In genomic region chr1:39266792-39267191, GRCh38 we compare ENCODE assay signal across 21 cellular contexts.
A peak's percentile ranks its signal among the peaks of the same experiment; 100 is the strongest.
DNase-seq lines count a peak whose midpoint lies in the region; ATAC-seq and TF ChIP-seq lines count a peak whose summit lies in the region.
"Had no signal": no experiment of that assay in that cellular context is flagged by ENCODE, and none has a peak within 500 bp of the region (broad histone marks: within the 10 kb centered on the region; RNA-seq: fewer than 3 reads in every experiment).

No MANE protein-coding gene starts in this region.

- H3K27ac ChIP-seq in BLaER1 treated with 17β-estradiol and CSF1 and Interleukin-3, amounts not matched to agents 10 nM and 100 nM = peak overlapping the region in 7 of 11 experiments; percentile 22 to 91 (median 85); a peak in 10 of 22 replicates
- no peak overlapping the region for H3K27ac ChIP-seq in H9 (ENCODE audit: insufficient read length, low read depth, low read length)
- peak overlapping the region; percentile 89 for H3K27ac ChIP-seq in neural progenitor cell
- H3K27ac ChIP-seq: testis had no signal

- no peak overlapping the region for H3K14ac ChIP-seq in H9 (ENCODE audit: insufficient read depth, low read length)

- H3K56ac ChIP-seq in H9 (ENCODE audit: insufficient read length, low read depth, low read length) = no peak overlapping the region

- H2AFZ ChIP-seq in H9 (ENCODE audit: low read length) (no peak overlapping the region), neural progenitor cell (replicated peaks) (no peak overlapping the region)

- no peak overlapping the region for H2BK5ac ChIP-seq in H9 (ENCODE audit: insufficient read length, low read length)

- no peak overlapping the region for H4K8ac ChIP-seq in H9 (replicated peaks; ENCODE audit: insufficient read length, low read depth, low read length)

- TF ChIP-seq CTCF in H9 (conservative IDR thresholded peaks at IDR 0.05) (no peak), neural progenitor cell (IDR thresholded peaks at IDR 0.05) (no peak)

- H3F3A ChIP-seq in neural progenitor cell (ENCODE audit: low read depth) = peaks cover 39% of the 10 kb centered on the region

- peak overlapping the region; percentile 60 to 87 (median 65); a peak in 4 of 7 replicates for H3K27ac Mint-ChIP-seq in H9
- peak overlapping the region; percentile 8 for H3K27ac Mint-ChIP-seq in activated T-helper 2 cell treated with anti-CD3 and anti-CD28 coated beads, Interferon-gamma antibody, Interleukin-2, Interleukin-4, amounts not matched to agents 10 μg/mL and 5 μg/mL and 100 μg/mL, durations not matched to agents 14 hours and 24 hours and 36 hours
- no peak overlapping the region for H3K27ac Mint-ChIP-seq in neural progenitor cell
- peak overlapping the region in 2 of 10 donors; percentile 43 to 68 for H3K27ac Mint-ChIP-seq in naive thymus-derived CD8-positive, alpha-beta T cell
- H3K27ac Mint-ChIP-seq: stimulated activated memory B cell treated with anti-CD40 and anti-IgM and Interleukin-4, amounts not matched to agents 10 μg/mL and 1 μg/mL and 100 μg/mL, for 72 hours had no signal

- no peak for DNase-seq in H9
- DNase-seq in activated T-helper 2 cell treated with anti-CD3 and anti-CD28 coated beads, Interferon-gamma antibody, Interleukin-2, Interleukin-4, amounts not matched to agents 10 μg/mL and 5 μg/mL and 100 μg/mL, durations not matched to agents 14 hours and 24 hours and 36 hours (ENCODE audit: low spot score) = no peak
- DNase-seq in neural progenitor cell (ENCODE audit: low spot score) = no peak
- no peak for DNase-seq in naive thymus-derived CD8-positive, alpha-beta T cell
- no peak for DNase-seq in NCI-H146 treated with DMSO at 0.1 percent for 48 hours (lab: John Stamatoyannopoulos, UW; ENCODE audit: unreplicated experiment)
- no peak for DNase-seq in stimulated activated CD4-positive, alpha-beta T cell treated with anti-CD3 and anti-CD28 coated beads, Interleukin-4, amount 100 ng/mL, for 1 hour
- DNase-seq: activated B cell treated with CpG ODN at 0.5 μM for 24 hours; activated CD8-positive, alpha-beta memory T cell treated with anti-CD3 and anti-CD28 coated beads for 24 hours; activated naive CD4-positive, alpha-beta T cell treated with anti-CD3 and anti-CD28 coated beads, Interleukin-2, amount 50 U/mL, for 16 hours; activated T-cell treated with anti-CD3 and anti-CD28 coated beads, Interleukin-2, amount 50 U/mL, for 48 hours; islet precursor cell; lower lobe of right lung; NCI-H187; spleen; stimulated activated CD4-positive, alpha-beta T cell treated with anti-CD3 and anti-CD28 coated beads, Interleukin-2, amount 100 ng/mL, for 48 hours; T-helper 9 cell had no signal

- H3K9me3 Mint-ChIP-seq in H9 (no peaks in the 10 kb centered on the region), neural progenitor cell (no peaks in the 10 kb centered on the region)
- H3K9me3 Mint-ChIP-seq in activated T-helper 2 cell treated with anti-CD3 and anti-CD28 coated beads, Interferon-gamma antibody, Interleukin-2, Interleukin-4, amounts not matched to agents 10 μg/mL and 5 μg/mL and 100 μg/mL, durations not matched to agents 14 hours and 24 hours and 36 hours = no peaks in the 10 kb centered on the region
- H3K9me3 Mint-ChIP-seq in naive thymus-derived CD8-positive, alpha-beta T cell = no peaks in the 10 kb centered on the region
- H3K9me3 Mint-ChIP-seq: activated B cell treated with CpG ODN at 0.5 μM for 24 hours; stimulated activated memory B cell treated with anti-CD40 and anti-IgM and Interleukin-4, amounts not matched to agents 10 μg/mL and 1 μg/mL and 100 μg/mL, for 72 hours had no signal

- no CpG with 5 or more reads among the region's 1 CpG for WGBS in H9 (ENCODE audit: extremely low coverage, insufficient read length, low lambda C conversion rate)

- H3K27me3 ChIP-seq in BLaER1 treated with 17β-estradiol and CSF1 and Interleukin-3, amounts not matched to agents 10 nM and 100 nM = no peaks in the 10 kb centered on the region
- no peaks in the 10 kb centered on the region for H3K27me3 ChIP-seq in H9 (ENCODE audit: insufficient read depth, low read length)
- no peaks in the 10 kb centered on the region for H3K27me3 ChIP-seq in neural progenitor cell
- H3K27me3 ChIP-seq: spleen, testis had no signal

- H2BK15ac ChIP-seq in H9 (ENCODE audit: low read depth, low read length) = no peak overlapping the region

- no peak overlapping the region for H4K5ac ChIP-seq in H9 (ENCODE audit: insufficient read length, low read depth, low read length)

- H4K91ac ChIP-seq in H9 (ENCODE audit: insufficient read length, low read depth, low read length) = no peak overlapping the region

- H3K9ac ChIP-seq in BLaER1 treated with 17β-estradiol and CSF1 and Interleukin-3, amounts not matched to agents 10 nM and 100 nM = peak overlapping the region in 5 of 11 experiments; percentile 66 to 83 (median 78); a peak in 5 of 22 replicates
- H3K9ac ChIP-seq in H9 (ENCODE audit: extremely low read depth, insufficient read length, low read length) = no peak overlapping the region
- H3K9ac ChIP-seq in neural progenitor cell = no peak overlapping the region

- H3K4me2 ChIP-seq in BLaER1 treated with 17β-estradiol and CSF1 and Interleukin-3, amounts not matched to agents 10 nM and 100 nM = peak overlapping the region in 10 of 11 experiments; percentile 75 to 99 (median 96); a peak in 21 of 22 replicates
- H3K4me2 ChIP-seq in H9 (ENCODE audit: insufficient read depth, insufficient read length, low read length) (no peak overlapping the region), neural progenitor cell (peak overlapping the region; percentile 69)

- POLR2A ChIA-PET in naive thymus-derived CD8-positive, alpha-beta T cell (lab: Charles Lee) = no interaction called here

- no peak overlapping the region for H2BK12ac ChIP-seq in H9 (ENCODE audit: insufficient read length, low read depth, low read length)

- no peaks in the 10 kb centered on the region for H3K9me3 ChIP-seq in BLaER1 treated with 17β-estradiol and CSF1 and Interleukin-3, amounts not matched to agents 10 nM and 100 nM (replicated peaks in 1 of 11)
- H3K9me3 ChIP-seq in H9 (ENCODE audit: control insufficient read depth, low read depth, low read length) (no peaks in the 10 kb centered on the region), neural progenitor cell (ENCODE audit: low read depth) (no peaks in the 10 kb centered on the region)
- H3K9me3 ChIP-seq: lower lobe of right lung, spleen, testis had no signal

- no peak overlapping the region for H3K23ac ChIP-seq in H9 (ENCODE audit: insufficient read length, low read depth, low read length)

- peaks cover 6% of the 10 kb centered on the region for H3K79me1 ChIP-seq in H9 (ENCODE audit: insufficient read depth, low read depth, low read length, poor library complexity, severe bottlenecking)

- H4K20me1 ChIP-seq in BLaER1 treated with 17β-estradiol and CSF1 and Interleukin-3, amounts not matched to agents 10 nM and 100 nM = peaks cover 2 to 98% (median 38%) of the 10 kb centered on the region in 11 experiments; a peak in 18 of 22 replicates
- H4K20me1 ChIP-seq in H9 (ENCODE audit: control insufficient read depth, insufficient read depth, insufficient read length) = no peaks in the 10 kb centered on the region
- peaks cover 48% of the 10 kb centered on the region for H4K20me1 ChIP-seq in neural progenitor cell (ENCODE audit: low read depth)

- H3K27me3 Mint-ChIP-seq in H9 (ENCODE audit: low read depth) (no peaks in the 10 kb centered on the region), neural progenitor cell (ENCODE audit: insufficient read depth, low read depth) (peaks cover 9% of the 10 kb centered on the region)
- no peaks in the 10 kb centered on the region for H3K27me3 Mint-ChIP-seq in activated T-helper 2 cell treated with anti-CD3 and anti-CD28 coated beads, Interferon-gamma antibody, Interleukin-2, Interleukin-4, amounts not matched to agents 10 μg/mL and 5 μg/mL and 100 μg/mL, durations not matched to agents 14 hours and 24 hours and 36 hours (ENCODE audit: low read depth)
- H3K27me3 Mint-ChIP-seq in naive thymus-derived CD8-positive, alpha-beta T cell = no peaks in the 10 kb centered on the region
- H3K27me3 Mint-ChIP-seq: activated B cell treated with CpG ODN at 0.5 μM for 24 hours; stimulated activated memory B cell treated with anti-CD40 and anti-IgM and Interleukin-4, amounts not matched to agents 10 μg/mL and 1 μg/mL and 100 μg/mL, for 72 hours had no signal

- H3K18ac ChIP-seq in H9 (ENCODE audit: insufficient read length, low read depth, low read length) = no peak overlapping the region

- H3K36me3 ChIP-seq in BLaER1 treated with 17β-estradiol and CSF1 and Interleukin-3, amounts not matched to agents 10 nM and 100 nM = peaks cover 4 to 45% (median 12%) of the 10 kb centered on the region in 11 experiments; a peak in 16 of 22 replicates
- no peaks in the 10 kb centered on the region for H3K36me3 ChIP-seq in neural progenitor cell
- H3K36me3 ChIP-seq: lower lobe of right lung had no signal

- H3K4me3 Mint-ChIP-seq in H9 (no peak overlapping the region), neural progenitor cell (no peak overlapping the region)
- H3K4me3 Mint-ChIP-seq in activated T-helper 2 cell treated with anti-CD3 and anti-CD28 coated beads, Interferon-gamma antibody, Interleukin-2, Interleukin-4, amounts not matched to agents 10 μg/mL and 5 μg/mL and 100 μg/mL, durations not matched to agents 14 hours and 24 hours and 36 hours (ENCODE audit: low read depth) = no peak overlapping the region
- no peak overlapping the region for H3K4me3 Mint-ChIP-seq in naive thymus-derived CD8-positive, alpha-beta T cell
- H3K4me3 Mint-ChIP-seq: activated B cell treated with CpG ODN at 0.5 μM for 24 hours; CD14-positive monocyte; stimulated activated memory B cell treated with anti-CD40 and anti-IgM and Interleukin-4, amounts not matched to agents 10 μg/mL and 1 μg/mL and 100 μg/mL, for 72 hours had no signal

- no peak overlapping the region for H2BK120ac ChIP-seq in H9 (ENCODE audit: low read depth, low read length, poor library complexity, severe bottlenecking)

- peaks cover 58 to 77% (median 73%) of the 10 kb centered on the region in 10 experiments for H3K4me1 ChIP-seq in BLaER1 treated with 17β-estradiol and CSF1 and Interleukin-3, amounts not matched to agents 10 nM and 100 nM
- peaks cover 7% of the 10 kb centered on the region; the same call in 1 of the 2 replicates for H3K4me1 ChIP-seq in H9 (ENCODE audit: insufficient read depth, low read length)
- peaks cover 63% of the 10 kb centered on the region for H3K4me1 ChIP-seq in neural progenitor cell

- no peak overlapping the region for H2BK20ac ChIP-seq in H9 (ENCODE audit: low read depth, low read length, poor library complexity, severe bottlenecking)

- intact Hi-C loops in activated T-helper 2 cell treated with anti-CD3 and anti-CD28 coated beads, Interferon-gamma antibody, Interleukin-2, Interleukin-4, amounts not matched to agents 10 μg/mL and 5 μg/mL and 100 μg/mL, durations not matched to agents 14 hours and 24 hours and 36 hours (cut with micrococcal nuclease) = no loop called here

- H3K36me3 Mint-ChIP-seq in H9 (ENCODE audit: insufficient read depth in 1 of 3, low read depth in 3 of 3) (no peaks in the 10 kb centered on the region; a peak in 1 of 7 replicates), neural progenitor cell (peaks cover 10% of the 10 kb centered on the region)
- peaks cover 44% of the 10 kb centered on the region for H3K36me3 Mint-ChIP-seq in activated T-helper 2 cell treated with anti-CD3 and anti-CD28 coated beads, Interferon-gamma antibody, Interleukin-2, Interleukin-4, amounts not matched to agents 10 μg/mL and 5 μg/mL and 100 μg/mL, durations not matched to agents 14 hours and 24 hours and 36 hours (ENCODE audit: low read depth)
- peaks cover 0 to 38% (median 2%) of the 10 kb centered on the region in 3 donors for H3K36me3 Mint-ChIP-seq in naive thymus-derived CD8-positive, alpha-beta T cell

- no peak overlapping the region for H3T11ph ChIP-seq in H9 (ENCODE audit: low read length)

- H2AK5ac ChIP-seq in H9 (ENCODE audit: insufficient read length, low read length) = no peak overlapping the region

- H3K4ac ChIP-seq in H9 (ENCODE audit: low read depth, low read length) = no peak overlapping the region

- peaks cover 50 to 59% of the 10 kb centered on the region in 2 experiments for H3K4me1 Mint-ChIP-seq in H9
- H3K4me1 Mint-ChIP-seq in activated T-helper 2 cell treated with anti-CD3 and anti-CD28 coated beads, Interferon-gamma antibody, Interleukin-2, Interleukin-4, amounts not matched to agents 10 μg/mL and 5 μg/mL and 100 μg/mL, durations not matched to agents 14 hours and 24 hours and 36 hours (ENCODE audit: low read depth) = peaks cover 68% of the 10 kb centered on the region
- peaks cover 59% of the 10 kb centered on the region for H3K4me1 Mint-ChIP-seq in neural progenitor cell
- peaks cover 29 to 88% (median 77%) of the 10 kb centered on the region in 4 donors for H3K4me1 Mint-ChIP-seq in naive thymus-derived CD8-positive, alpha-beta T cell

- peaks cover 7% of the 10 kb centered on the region for H3K23me2 ChIP-seq in H9 (ENCODE audit: insufficient read length, low read depth, low read length, poor library complexity, severe bottlenecking)

- peaks cover 14% of the 10 kb centered on the region; the same call in 1 of the 2 replicates for H3K79me2 ChIP-seq in H9 (ENCODE audit: insufficient read depth, low read length)
- peaks cover 96% of the 10 kb centered on the region for H3K79me2 ChIP-seq in neural progenitor cell (ENCODE audit: low read depth)

- H3K4me3 ChIP-seq in BLaER1 treated with 17β-estradiol and CSF1 and Interleukin-3, amounts not matched to agents 10 nM and 100 nM = no peak overlapping the region
- no peak overlapping the region for H3K4me3 ChIP-seq in neural progenitor cell
- H3K4me3 ChIP-seq: lower lobe of right lung, spleen, testis had no signal

- no peak for ATAC-seq in naive thymus-derived CD8-positive, alpha-beta T cell
- no peak for ATAC-seq in HG03520 (IDR thresholded peaks at IDR 0.05; ENCODE audit: unreplicated experiment)
- ATAC-seq: lower lobe of right lung; stimulated activated memory B cell treated with anti-CD40 and anti-IgM and Interleukin-4, amounts not matched to agents 10 μg/mL and 1 μg/mL and 100 μg/mL, for 72 hours had no signal
